22 cellular contexts compared by ENCODE assay signal in the genomic region with DNA sequence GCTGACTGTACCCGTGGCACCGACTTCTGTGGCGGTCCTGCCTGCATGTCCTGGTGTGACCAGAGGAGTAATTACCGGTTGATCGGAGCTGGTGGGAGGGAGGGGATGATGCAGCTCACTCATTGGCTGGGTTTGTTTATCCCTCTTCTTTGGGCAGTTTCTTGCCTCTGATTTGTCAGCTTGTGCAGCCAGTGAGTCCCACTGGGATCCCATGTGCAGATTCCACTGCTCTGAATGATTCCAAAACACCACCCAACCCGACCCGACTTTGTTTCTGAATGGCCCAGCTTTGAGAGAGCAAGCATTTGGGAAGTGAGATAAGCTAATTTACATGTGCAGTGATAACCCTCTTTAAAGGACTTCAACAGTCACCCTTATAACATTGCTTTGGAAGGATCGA. TPM values are rescaled to one million over a fixed set of nuclear protein-coding genes. Genes with fewer than 3 reads are reported as not detected.
A peak's percentile ranks its signal among the peaks of the same experiment; 100 is the strongest.
DNase-seq lines count a peak whose midpoint lies in the region; ATAC-seq, FAIRE-seq and TF ChIP-seq lines count a peak whose summit lies in the region.
"Had no signal": no experiment of that assay in that cellular context is flagged by ENCODE, and none has a peak within 500 bp of the region (broad histone marks: within the 10 kb centered on the region; RNA-seq: fewer than 3 reads in every experiment).

No MANE protein-coding gene starts in this region.

- in situ Hi-C loops in K562 (cut with MboI): no loop called here
- in situ Hi-C loops in G401 (cut with HindIII; ENCODE audit: low sequenced_read_pairs): no loop called here

- intact Hi-C loops in K562 (cut with micrococcal nuclease) (no loop called here), sciatic nerve (cut with DNase I) (no loop called here)

- H4K20me1 ChIP-seq in K562 (replicated peaks; ENCODE audit: control insufficient read depth, insufficient read depth, low read length) (peaks cover 4% of the 10 kb centered on the region; the same call in 1 of the 2 replicates), osteoblast (ENCODE audit: insufficient read depth, low read length) (no peaks in the 10 kb centered on the region)

- peaks cover 32% of the 10 kb centered on the region for H3K4me1 ChIP-seq in HUES48 (ENCODE audit: control insufficient read depth, insufficient read depth, low read length)
- H3K4me1 ChIP-seq in K562 (replicated peaks in 1 of 2; ENCODE audit: control insufficient read depth in 2 of 2, insufficient read depth in 2 of 2, low read length in 2 of 2): no peaks in the 10 kb centered on the region; a peak in 2 of 5 replicates
- peaks cover 33% of the 10 kb centered on the region for H3K4me1 ChIP-seq in iPS-20b (ENCODE audit: insufficient read depth, low read length)
- no peaks in the 10 kb centered on the region for H3K4me1 ChIP-seq in osteoblast (ENCODE audit: insufficient read depth, low read length)

- TF ChIP-seq CTCF in K562 (IDR thresholded peaks at IDR 0.05 in 2 of 3, conservative IDR thresholded peaks at IDR 0.05 in 1 of 3; ENCODE audit: insufficient read depth in 2 of 3, low read depth in 1 of 3, low read length in 3 of 3): no peak
- TF ChIP-seq CTCF in osteoblast (IDR thresholded peaks at IDR 0.05; ENCODE audit: extremely low read depth, low read depth, low read length): no peak

- H3K4me3 ChIP-seq in HUES48 (ENCODE audit: low read depth, low read length) (no peak overlapping the region), K562 (no peak overlapping the region), iPS-20b (ENCODE audit: low read length) (no peak overlapping the region), osteoblast (ENCODE audit: insufficient read depth, low read length) (no peak overlapping the region)
- H3K4me3 ChIP-seq: A549, GM23248 had no signal

- 5% methylated on average over 8 of the region's 8 CpGs for WGBS in K562 (ENCODE audit: insufficient coverage, low coverage, missing lambda C conversion rate)

- H3K9me1 ChIP-seq in K562 (ENCODE audit: control insufficient read depth, insufficient read depth, low read length): no peaks in the 10 kb centered on the region

- H3K4me2 ChIP-seq in K562 (ENCODE audit: insufficient read depth, low read length): no peak overlapping the region
- H3K4me2 ChIP-seq in osteoblast (ENCODE audit: insufficient read depth, low read length): no peak overlapping the region
- H3K4me2 ChIP-seq: A549 had no signal

- POLR2A ChIA-PET in K562 (lab: Yijun Ruan, JAX): interaction anchor here (0.6 to 1.0 kb wide), 3 partner anchors 10 to 778 kb away, joined by 3 read pairs; no protein-coding TSS in a partner anchor

- no peak for TF ChIP-seq POLR2A in K562 (conservative IDR thresholded peaks at IDR 0.05)

- H3K27ac ChIP-seq in HUES48 (ENCODE audit: low read depth, low read length) (peak overlapping the region; percentile 66), K562 (ENCODE audit: extremely low read depth, low read depth, low read length) (no peak overlapping the region), iPS-20b (ENCODE audit: low read length) (peak overlapping the region; percentile 4), osteoblast (ENCODE audit: low read depth, low read length) (no peak overlapping the region)
- H3K27ac ChIP-seq: A549, GM23248, HL-60 had no signal

- no peak for TF ChIP-seq EP300 in K562 (IDR thresholded peaks at IDR 0.05; ENCODE audit: low read length)

- H3K79me2 ChIP-seq in K562 (ENCODE audit: control insufficient read depth, insufficient read depth, low read length) (no peaks in the 10 kb centered on the region), osteoblast (ENCODE audit: insufficient read depth, low read length) (no peaks in the 10 kb centered on the region)

- no peaks in the 10 kb centered on the region for H3K27me3 ChIP-seq in HUES48 (ENCODE audit: control insufficient read depth, insufficient read depth, low read length)
- H3K27me3 ChIP-seq in K562 (ENCODE audit: control insufficient read depth in 2 of 2, insufficient read depth in 2 of 2, low read length in 2 of 2): peaks cover 7 to 19% of the 10 kb centered on the region in 2 experiments
- H3K27me3 ChIP-seq in iPS-20b (ENCODE audit: insufficient read depth, low read length): no peaks in the 10 kb centered on the region
- H3K27me3 ChIP-seq in osteoblast (ENCODE audit: insufficient read depth, low read length): peaks cover 36% of the 10 kb centered on the region

- TF ChIP-seq RAD21 in K562 (CRISPR knock-in tag; conservative IDR thresholded peaks at IDR 0.05 in 1 of 2, IDR thresholded peaks at IDR 0.05 in 1 of 2): no peak

- H3K9me3 ChIP-seq in HUES48 (ENCODE audit: control insufficient read depth, insufficient read depth, low read length): no peaks in the 10 kb centered on the region
- no peaks in the 10 kb centered on the region for H3K9me3 ChIP-seq in K562 (replicated peaks; ENCODE audit: control insufficient read depth, insufficient read depth, low read depth, low read length)
- no peaks in the 10 kb centered on the region for H3K9me3 ChIP-seq in iPS-20b (ENCODE audit: insufficient read depth, low read depth, low read length)
- H3K9me3 ChIP-seq in osteoblast (ENCODE audit: low read depth, low read length): no peaks in the 10 kb centered on the region
- H3K9me3 ChIP-seq: A549 had no signal

- ATAC-seq in K562 (peak; percentile 29), sciatic nerve (peak; percentile 76)
- ATAC-seq: A549 had no signal

- peaks cover 30% of the 10 kb centered on the region for H3K36me3 ChIP-seq in HUES48 (ENCODE audit: control insufficient read depth, insufficient read depth, low read length)
- no peaks in the 10 kb centered on the region for H3K36me3 ChIP-seq in K562 (ENCODE audit: control insufficient read depth, insufficient read depth, low read length)
- peaks cover 48% of the 10 kb centered on the region for H3K36me3 ChIP-seq in iPS-20b (ENCODE audit: insufficient read depth, low read depth, low read length)
- no peaks in the 10 kb centered on the region for H3K36me3 ChIP-seq in osteoblast (ENCODE audit: insufficient read depth, low read length)

- CTCF ChIA-PET in K562 (lab: Yijun Ruan, JAX; ENCODE audit: low intra/inter-chr PET ratio): no interaction called here

- DNase-seq in K562 (ENCODE audit: extremely low read depth in 1 of 4, low spot score in 3 of 4) (no peak), sciatic nerve (ENCODE audit: low spot score) (no peak), AG20443 (ENCODE audit: low spot score) (no peak), osteoblast (ENCODE audit: insufficient read length, low spot score, missing footprints) (no peak), G401 (ENCODE audit: low spot score) (no peak)
- no peak for DNase-seq in activated T-cell treated with anti-CD3 and anti-CD28 coated beads, Interleukin-2, amount 50 U/mL, for 1 hour
- DNase-seq: Calu3; CD4-positive, CD25-positive, alpha-beta regulatory T cell; GM23248; HFFc6; MM.1S; NCI-H1105 treated with DMSO at 0.1 percent for 48 hours; NCI-H187 treated with DMSO at 0.1 percent for 48 hours; SHP77 had no signal

- H2AFZ ChIP-seq in K562 (ENCODE audit: low read depth, low read length): no peak overlapping the region
- H2AFZ ChIP-seq in osteoblast (ENCODE audit: low read length): no peak overlapping the region
- H2AFZ ChIP-seq: GM23248 had no signal

- no TSS peak for BruUV-seq in K562 (replicated peaks; lab: Mats Ljungman, UMichigan)

- no peak overlapping the region for H3K9ac ChIP-seq in HUES48 (ENCODE audit: low read depth, low read length)
- H3K9ac ChIP-seq in K562 (ENCODE audit: insufficient read depth in 1 of 2, low read depth in 2 of 2, low read length in 2 of 2): no peak overlapping the region
- H3K9ac ChIP-seq in iPS-20b (ENCODE audit: low read depth, low read length): peak overlapping the region; percentile 51; the same call in 1 of the 2 replicates
- H3K9ac ChIP-seq: GM23248 had no signal

- no peak for FAIRE-seq in K562 (lab: Jason Lieb, UNC)
- FAIRE-seq: A549, G401.6, GM12892, GM19239, RCC 7860 had no signal

TF ChIP-seq in K562, 482 proteins besides CTCF, POLR2A, EP300 and RAD21 (continues in another document):
- TF ChIP-seq ARID1B (IDR thresholded peaks at IDR 0.05) (0 out of 2 replicates have a peak, but pooled peaks have one; percentile 21), ZC3H8 (IDR thresholded peaks at IDR 0.05) (no peak), MYC (IDR thresholded peaks at IDR 0.05; ENCODE audit: low read depth, low read length) (no peak), MYC (CRISPR knock-in tag; IDR thresholded peaks at IDR 0.05; ENCODE audit: borderline replicate concordance, low read depth) (no peak), TCF3 (CRISPR knock-in tag; IDR thresholded peaks at IDR 0.05) (peak; percentile 53; the same call in 1 of the 2 replicates)
- TF ChIP-seq, protein P1, sequence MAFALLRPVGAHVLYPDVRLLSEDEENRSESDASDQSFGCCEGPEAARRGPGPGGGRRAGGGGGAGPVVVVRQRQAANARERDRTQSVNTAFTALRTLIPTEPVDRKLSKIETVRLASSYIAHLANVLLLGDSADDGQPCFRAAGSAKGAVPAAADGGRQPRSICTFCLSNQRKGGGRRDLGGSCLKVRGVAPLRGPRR (CRISPR knock-in tag; IDR thresholded peaks at IDR 0.05): no peak

RNA-seq across cellular contexts. Expression of a gene that starts 13.8 kb away (rescaled TPM):
- 0.83 and 1.1 TPM in 2 replicates for total RNA-seq in K562 (2011; cell fraction: chromatin; rRNA removed; ENCODE audit: low replicate concordance)
- total RNA-seq in K562 (2011; cell fraction: nucleolus; rRNA removed): 0.53 and 0.83 TPM in 2 replicates
- total RNA-seq in K562 (2011; cell fraction: nucleoplasm; rRNA removed): 0.51 and 0.69 TPM in 2 replicates
- total RNA-seq in K562 (2014; rRNA removed) (0.04 and 0.05 TPM in 2 replicates), K562 (2014; rRNA removed; fragmentation: Illumina TruSeq; extraction: Trizol) (0.07 and 0.10 TPM in 2 replicates), K562 (2015; rRNA removed; fragmentation: Illumina TruSeq; extraction: Trizol) (0.04 TPM in 2 replicates), K562 (2021) (0.16 and 0.18 TPM in 2 replicates), sciatic nerve (3.9 TPM), osteoblast (0.29 and 0.36 TPM in 2 replicates)
- polyA plus RNA-seq in K562 (2011; rRNA removed) (0.43 and 0.66 TPM in 2 replicates), K562 (2014; fragmentation: Illumina TruSeq; extraction: Trizol) (0.07 and 0.10 TPM in 2 replicates), K562 (2014; fragmentation: Nextera tagmentation; extraction: Ambion mirVana) (under 1 TPM; 0.01 to 0.08 TPM), K562 (2014; rRNA removed) (0.03 and 0.16 TPM in 2 replicates)
- 0.33 and 0.59 TPM in 2 replicates for polyA plus RNA-seq in K562 (2011; cell fraction: cytosol; rRNA removed)
- polyA plus RNA-seq in K562 (2011; cell fraction: nucleus; rRNA removed): 1.6 and 1.9 TPM in 2 replicates
- 0.12 and 0.24 TPM in 2 replicates for polyA plus RNA-seq in K562 (2012)
- polyA minus RNA-seq in K562 (2011; rRNA and poly(A)+ RNA removed): 0.49 and 0.90 TPM in 2 replicates
- polyA minus RNA-seq in K562 (2011; cell fraction: cytosol; rRNA and poly(A)+ RNA removed): 0.76 and 1.6 TPM in 2 replicates
- 0.67 and 1.1 TPM in 2 replicates for polyA minus RNA-seq in K562 (2011; cell fraction: nucleus; rRNA and poly(A)+ RNA removed)
- 0.06 and 0.27 TPM in 2 replicates for total RNA-seq in G401 (2014; rRNA removed; shearing (Covaris generic))
- polyA plus RNA-seq: CD4-positive, CD25-positive, alpha-beta regulatory T cell had no signal

Comparison
In these comparisons a context has a peak if more than half of its experiments do, and no peak if none do; other contexts are left out.
1. H3K27ac ChIP-seq: peak in HUES48 (single experiment) and iPS-20b (single experiment); none in K562 (single experiment) and osteoblast (single experiment).